ENCODE assay signal across 22 cellular contexts in the genomic region with DNA sequence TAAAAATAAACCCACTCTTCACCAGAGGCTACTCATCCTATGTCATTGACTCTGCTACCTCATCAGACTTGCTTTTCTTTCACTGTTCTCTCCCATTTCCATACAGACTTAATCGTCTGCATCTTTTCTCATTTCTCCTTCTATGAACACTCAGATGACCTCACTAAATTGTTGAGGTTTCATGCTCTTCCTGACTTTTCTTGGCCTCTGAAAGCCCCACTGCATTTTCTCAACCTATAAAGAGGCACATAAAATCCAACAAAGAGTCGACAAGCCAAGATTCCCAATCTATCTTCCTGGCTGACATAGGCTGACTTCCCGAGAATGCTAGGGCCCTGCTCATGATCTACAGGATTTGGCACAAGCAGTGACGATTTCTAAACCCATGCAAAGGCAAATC.
DNase-seq lines count a peak whose midpoint lies in the region; ATAC-seq and TF ChIP-seq lines count a peak whose summit lies in the region.
"Had no signal": no experiment of that assay in that cellular context is flagged by ENCODE, and none has a peak within 500 bp of the region (broad histone marks: within the 10 kb centered on the region; RNA-seq: fewer than 3 reads in every experiment).

No MANE protein-coding gene starts in this region.

- peak overlapping the region; percentile 84 for H3K4me2 ChIP-seq in IMR-90 (ENCODE audit: low read depth, low read length)
- H3K4me2 ChIP-seq: A549 had no signal

- H2AK9ac ChIP-seq in IMR-90 (replicated peaks; ENCODE audit: low read depth, low read length, poor library complexity): no peak overlapping the region

- H3K4me3 Mint-ChIP-seq in activated naive CD4-positive, alpha-beta T cell treated with anti-CD3 and anti-CD28 coated beads for 36 hours: no peak overlapping the region
- H3K4me3 Mint-ChIP-seq: naive thymus-derived CD8-positive, alpha-beta T cell had no signal

- peak overlapping the region; percentile 83; the same call in 1 of the 2 replicates for H3K18ac ChIP-seq in IMR-90 (ENCODE audit: low read depth, low read length)

- H3K4me1 ChIP-seq in IMR-90 (ENCODE audit: control insufficient read depth, insufficient read depth, low read length): peaks cover 11% of the 10 kb centered on the region
- peaks cover 27% of the 10 kb centered on the region for H3K4me1 ChIP-seq in mesodermal cell (ENCODE audit: control insufficient read depth, insufficient read depth, low read length, poor library complexity, severe bottlenecking)
- H3K4me1 ChIP-seq in upper lobe of right lung: no peaks in the 10 kb centered on the region
- no peaks in the 10 kb centered on the region for H3K4me1 ChIP-seq in BE2C
- H3K4me1 ChIP-seq: A549, ascending aorta, transverse colon had no signal

- peak overlapping the region in 1 of 2 experiments; percentile 41; a peak in 2 of 4 replicates for H4K8ac ChIP-seq in IMR-90 (ENCODE audit: low read depth in 2 of 2, low read length in 2 of 2)

- no peaks in the 10 kb centered on the region for H3K9me3 Mint-ChIP-seq in activated naive CD4-positive, alpha-beta T cell treated with anti-CD3 and anti-CD28 coated beads for 36 hours

- peak overlapping the region; percentile 43 for H4K91ac ChIP-seq in IMR-90 (ENCODE audit: insufficient read depth, low read depth, low read length)

- H3K27ac Mint-ChIP-seq in activated naive CD4-positive, alpha-beta T cell treated with anti-CD3 and anti-CD28 coated beads for 36 hours: no peak overlapping the region
- H3K27ac Mint-ChIP-seq: naive thymus-derived CD8-positive, alpha-beta T cell had no signal

- in situ Hi-C loops in IMR-90 (cut with MboI; ENCODE audit: low sequenced_read_pairs) (no loop called here), brain microvascular endothelial cell (cut with HindIII; ENCODE audit: low pct_ligation_motif_present, low sequenced_read_pairs) (no loop called here), KBM-7 (cut with MboI; ENCODE audit: low pct_unique_long_range_greater_than_20kb, low sequenced_read_pairs) (no loop called here)

- TF ChIP-seq POLR2A in IMR-90 (IDR thresholded peaks at IDR 0.05; ENCODE audit: low read depth, low read length): no peak

- H3K14ac ChIP-seq in IMR-90 (replicated peaks; ENCODE audit: low read depth, low read length): peak overlapping the region; percentile 18; the same call in 1 of the 2 replicates

- H3K9me3 ChIP-seq in AG04450 (ENCODE audit: control insufficient read depth, insufficient read depth, low read length) (no peaks in the 10 kb centered on the region), IMR-90 (ENCODE audit: control insufficient read depth, insufficient read depth, low read length) (no peaks in the 10 kb centered on the region), mesodermal cell (ENCODE audit: control insufficient read depth, low read length) (no peaks in the 10 kb centered on the region), upper lobe of right lung (no peaks in the 10 kb centered on the region), BE2C (no peaks in the 10 kb centered on the region)
- H3K9me3 ChIP-seq: A549, ascending aorta, transverse colon had no signal

- H3K9me1 ChIP-seq in IMR-90 (ENCODE audit: insufficient read depth, low read length): no peaks in the 10 kb centered on the region

- H3K9ac ChIP-seq in IMR-90 (ENCODE audit: low read depth, low read length): peak overlapping the region; percentile 5; the same call in 1 of the 2 replicates

- peak overlapping the region; percentile 29; the same call in 2 of the 3 replicates for H2BK15ac ChIP-seq in IMR-90 (ENCODE audit: low read depth, low read length)

- peak overlapping the region; percentile 32; the same call in 1 of the 2 replicates for H3K23ac ChIP-seq in IMR-90 (ENCODE audit: low read depth, low read length)

- H3K56ac ChIP-seq in IMR-90 (ENCODE audit: extremely low read depth, insufficient read depth, low read length): peak overlapping the region; percentile 12; the same call in 1 of the 2 replicates

- peak overlapping the region; percentile 52; the same call in 1 of the 2 replicates for H4K5ac ChIP-seq in IMR-90 (ENCODE audit: low read depth, low read length)

- H3K4me3 ChIP-seq in AG04450 (ENCODE audit: low read depth, low read length) (no peak overlapping the region), IMR-90 (ENCODE audit: insufficient read depth, low read depth, low read length) (peak overlapping the region; percentile 1; the same call in 1 of the 2 replicates), brain microvascular endothelial cell (ENCODE audit: low read depth, low read length) (no peak overlapping the region), mesodermal cell (ENCODE audit: extremely low read depth, insufficient read depth, low read length, poor library complexity, severe bottlenecking) (no peak overlapping the region), upper lobe of right lung (no peak overlapping the region), BE2C (ENCODE audit: low read depth, low read length) (no peak overlapping the region)
- H3K4me3 ChIP-seq: A549, ascending aorta, K562, transverse colon had no signal

- 0% methylated on average over 3 of the region's 4 CpGs; no CpG with 5 or more reads in 1 of the 2 experiments for WGBS in IMR-90 (ENCODE audit: extremely low coverage in 2 of 2, insufficient read length in 1 of 2), 2 experiments
- 60 to 76% methylated on average over 3 of the region's 4 CpGs for WGBS in mesodermal cell (ENCODE audit: insufficient coverage in 2 of 2), 2 experiments

- intact Hi-C loops in IMR-90 (cut with micrococcal nuclease) (loop anchor here (5.0 kb wide), 2 partner anchors 121 to 149 kb away; no protein-coding TSS in a partner anchor), upper lobe of right lung (cut with DNase I) (no loop called here)
- intact Hi-C loops in activated naive CD4-positive, alpha-beta T cell treated with anti-CD3 and anti-CD28 coated beads for 36 hours (cut with micrococcal nuclease): no loop called here

- ATAC-seq in IMR-90 (ENCODE audit: low read depth) (peak; percentile 92), upper lobe of right lung (no peak)
- ATAC-seq: A549; K562; naive thymus-derived CD8-positive, alpha-beta T cell had no signal

- H4K20me1 ChIP-seq in IMR-90 (ENCODE audit: insufficient read depth, low read length): no peaks in the 10 kb centered on the region

- H3K27ac ChIP-seq in AG04450 (ENCODE audit: low read depth, low read length): peak overlapping the region; percentile 11
- peak overlapping the region; percentile 71 for H3K27ac ChIP-seq in IMR-90 (ENCODE audit: insufficient read depth, low read length)
- H3K27ac ChIP-seq in brain microvascular endothelial cell: no peak overlapping the region
- peak overlapping the region; percentile 57 for H3K27ac ChIP-seq in mesodermal cell (ENCODE audit: low read depth, low read length, severe bottlenecking)
- no peak overlapping the region for H3K27ac ChIP-seq in upper lobe of right lung
- H3K27ac ChIP-seq: A549, ascending aorta, HL-60, transverse colon had no signal

- CTCF ChIA-PET in AG04450 (lab: Charles Lee): no interaction called here
- CTCF ChIA-PET in IMR-90 (lab: Yijun Ruan, JAX): interaction anchor here (0.6 kb wide), 1 partner anchor 142 kb away, joined by 3 read pairs; no protein-coding TSS in a partner anchor
- CTCF ChIA-PET in activated naive CD4-positive, alpha-beta T cell treated with anti-CD3 and anti-CD28 coated beads for 36 hours (lab: Charles Lee): no interaction called here

- H3K27me3 ChIP-seq in AG04450 (ENCODE audit: control insufficient read depth, insufficient read depth, low read length) (no peaks in the 10 kb centered on the region), IMR-90 (ENCODE audit: control insufficient read depth, insufficient read depth, low read length) (no peaks in the 10 kb centered on the region), brain microvascular endothelial cell (replicated peaks) (no peaks in the 10 kb centered on the region), upper lobe of right lung (no peaks in the 10 kb centered on the region), BE2C (no peaks in the 10 kb centered on the region)
- H3K27me3 ChIP-seq: ascending aorta, transverse colon had no signal

- no peak for TF ChIP-seq CTCF in AG04450 (IDR thresholded peaks at IDR 0.05; ENCODE audit: low read depth, low read length)
- TF ChIP-seq CTCF in IMR-90 (conservative IDR thresholded peaks at IDR 0.05; ENCODE audit: low read depth, low read length): no peak
- no peak for TF ChIP-seq CTCF in brain microvascular endothelial cell (IDR thresholded peaks at IDR 0.05; ENCODE audit: low read depth, low read length, missing control alignments)
- no peak for TF ChIP-seq CTCF in upper lobe of right lung (IDR thresholded peaks at IDR 0.05)
- TF ChIP-seq CTCF in BE2C (IDR thresholded peaks at IDR 0.05; ENCODE audit: low read depth, low read length): no peak

- 0 out of 2 replicates have a peak overlapping the region, but pooled peaks have one; percentile 5 for H2AK5ac ChIP-seq in IMR-90 (ENCODE audit: low read depth, low read length)

- H3K36me3 Mint-ChIP-seq in activated naive CD4-positive, alpha-beta T cell treated with anti-CD3 and anti-CD28 coated beads for 36 hours (ENCODE audit: low read depth): no peaks in the 10 kb centered on the region
- H3K36me3 Mint-ChIP-seq: naive thymus-derived CD8-positive, alpha-beta T cell had no signal

- dilution Hi-C loops in IMR-90 (cut with HindIII; ENCODE audit: low sequenced_read_pairs, unreplicated experiment): no loop called here

- no peaks in the 10 kb centered on the region for H3K79me1 ChIP-seq in IMR-90 (ENCODE audit: low read depth in 1 of 2, low read length in 2 of 2)

- no TSS peak for BruUV-seq in IMR-90 (replicated peaks; lab: Mats Ljungman, UMichigan)

- H3K36me3 ChIP-seq in IMR-90 (ENCODE audit: control insufficient read depth, insufficient read depth, low read length) (no peaks in the 10 kb centered on the region), brain microvascular endothelial cell (replicated peaks) (no peaks in the 10 kb centered on the region), mesodermal cell (ENCODE audit: control insufficient read depth, insufficient read depth, low read length) (no peaks in the 10 kb centered on the region), upper lobe of right lung (no peaks in the 10 kb centered on the region), BE2C (no peaks in the 10 kb centered on the region)
- H3K36me3 ChIP-seq: ascending aorta, transverse colon had no signal

- POLR2A ChIA-PET in AG04450 (lab: Yijun Ruan, JAX) (no interaction called here), IMR-90 (lab: Charles Lee; ENCODE audit: unreplicated experiment) (no interaction called here)

- H2BK5ac ChIP-seq in IMR-90 (ENCODE audit: low read depth, low read length, poor library complexity, severe bottlenecking): peak overlapping the region; percentile 76

- TF ChIP-seq RAD21 in IMR-90 (IDR thresholded peaks at IDR 0.05; ENCODE audit: low read length): no peak

- peak overlapping the region; percentile 61 for H3K4ac ChIP-seq in IMR-90 (ENCODE audit: low read depth, low read length)

- H2AFZ ChIP-seq in IMR-90 (replicated peaks; ENCODE audit: low read length, poor library complexity): peak overlapping the region; percentile 53

- DNase-seq in AG04450 (ENCODE audit: low read depth, low spot score): peak; percentile 53
- DNase-seq in IMR-90: peak; percentile 96
- peak; percentile 36 for DNase-seq in brain microvascular endothelial cell
- DNase-seq in KBM-7: no peak
- DNase-seq in upper lobe of right lung: no peak
- no peak for DNase-seq in BE2C
- no peak for DNase-seq in activated naive CD4-positive, alpha-beta T cell treated with anti-CD3 and anti-CD28 coated beads for 36 hours
- DNase-seq: activated CD4-positive, alpha-beta T cell treated with anti-CD3 and anti-CD28 coated beads for 48 hours; activated CD8-positive, alpha-beta memory T cell treated with anti-CD3 and anti-CD28 coated beads, Interleukin-2, amount 50 U/mL, for 4 hours; COR-L47; cortex of kidney; glutamatergic neuron; naive thymus-derived CD8-positive, alpha-beta T cell; NCI-H1092; NCI-H2107; stimulated activated naive CD4-positive, alpha-beta T cell; transverse colon had no signal

- H3K27me3 Mint-ChIP-seq in activated naive CD4-positive, alpha-beta T cell treated with anti-CD3 and anti-CD28 coated beads for 36 hours (ENCODE audit: low read depth): peaks cover 3% of the 10 kb centered on the region

- H3K4me1 Mint-ChIP-seq in activated naive CD4-positive, alpha-beta T cell treated with anti-CD3 and anti-CD28 coated beads for 36 hours (ENCODE audit: low read depth): no peaks in the 10 kb centered on the region
- H3K4me1 Mint-ChIP-seq: naive thymus-derived CD8-positive, alpha-beta T cell had no signal

- H2BK120ac ChIP-seq in IMR-90 (ENCODE audit: low read depth, low read length): peak overlapping the region; percentile 73

- H2BK20ac ChIP-seq in IMR-90 (ENCODE audit: low read depth, low read length): peak overlapping the region; percentile 68

Comparison
In these comparisons a context has a peak if more than half of its experiments do, and no peak if none do; other contexts are left out.
1. DNase-seq: peak in AG04450 (single experiment), IMR-90 (single experiment) and brain microvascular endothelial cell (single experiment); none in KBM-7 (single experiment), upper lobe of right lung (single experiment), BE2C (single experiment) and activated naive CD4-positive, alpha-beta T cell treated with anti-CD3 and anti-CD28 coated beads for 36 hours (single experiment).
2. H3K27ac ChIP-seq: peak in AG04450 (single experiment), IMR-90 (single experiment) and mesodermal cell (single experiment); none in brain microvascular endothelial cell (single experiment) and upper lobe of right lung (single experiment).